In genomic region chr17:50638851-50639767, GRCh38 we compare ENCODE assay signal across 1 cellular context.
TF ChIP-seq lines count a peak whose summit lies in the region.

No MANE protein-coding gene starts in this region.

TF ChIP-seq in WTC11, 78 proteins besides CTCF, POLR2A, EP300 and RAD21 (continued from another document):
- TF ChIP-seq ZNF281 (CRISPR knock-in tag; IDR thresholded peaks at IDR 0.05) (no peak), USF1 (CRISPR knock-in tag; IDR thresholded peaks at IDR 0.05) (no peak), ESRRA (CRISPR knock-in tag; IDR thresholded peaks at IDR 0.05; ENCODE audit: borderline replicate concordance) (no peak), ZNF138 (CRISPR knock-in tag; conservative IDR thresholded peaks at IDR 0.05) (no peak), ZNF671 (CRISPR knock-in tag; IDR thresholded peaks at IDR 0.05) (no peak), ATF6 (CRISPR knock-in tag; IDR thresholded peaks at IDR 0.05) (no peak), ATF2 (CRISPR knock-in tag; IDR thresholded peaks at IDR 0.05; ENCODE audit: borderline replicate concordance, low read depth) (no peak), ZNF396 (CRISPR knock-in tag; IDR thresholded peaks at IDR 0.05; ENCODE audit: borderline replicate concordance) (no peak), ZNF317 (CRISPR knock-in tag; IDR thresholded peaks at IDR 0.05; ENCODE audit: borderline replicate concordance, low read depth) (no peak), FOXP4 (CRISPR knock-in tag; IDR thresholded peaks at IDR 0.05) (no peak), ATF3 (CRISPR knock-in tag; conservative IDR thresholded peaks at IDR 0.05) (no peak), NFATC4 (CRISPR knock-in tag; IDR thresholded peaks at IDR 0.05) (no peak)
TF ChIP-seq in WTC11: peak in this region for 0.
